21 cellular contexts compared by ENCODE assay signal in the genomic region with DNA sequence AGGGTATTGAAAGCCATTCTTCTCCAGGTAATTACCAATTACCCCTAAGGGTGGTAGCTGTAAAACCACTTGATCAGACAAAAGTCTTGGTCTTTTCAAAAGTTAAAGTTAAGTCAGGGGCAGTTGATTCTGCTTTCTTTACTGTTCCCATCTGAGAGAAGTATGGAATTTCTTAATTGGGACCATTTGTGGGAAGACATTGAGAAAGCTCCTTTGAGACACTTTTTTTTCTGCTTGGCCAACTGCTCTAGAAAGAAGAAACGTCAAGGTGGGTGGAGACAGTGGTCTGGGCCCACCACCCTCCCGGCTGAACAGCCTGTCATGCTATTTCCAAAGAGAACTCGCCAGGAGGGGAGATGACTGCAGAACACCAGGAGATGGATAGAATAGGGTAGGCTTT. TPM values are rescaled to one million over a fixed set of nuclear protein-coding genes. Genes with fewer than 3 reads are reported as not detected.
DNase-seq lines count a peak whose midpoint lies in the region; ATAC-seq and TF ChIP-seq lines count a peak whose summit lies in the region.
"Had no signal": no experiment of that assay in that cellular context is flagged by ENCODE, and none has a peak within 500 bp of the region (broad histone marks: within the 10 kb centered on the region; RNA-seq: fewer than 3 reads in every experiment).

No MANE protein-coding gene starts in this region.

- H3K79me2 ChIP-seq in hepatocyte: no peaks in the 10 kb centered on the region

- H3K9me2 ChIP-seq in hepatocyte (replicated peaks; ENCODE audit: insufficient read depth): no peaks in the 10 kb centered on the region

- no peaks in the 10 kb centered on the region for H3K36me3 Mint-ChIP-seq in CD4-positive, CD25-positive, alpha-beta regulatory T cell
- H3K36me3 Mint-ChIP-seq: CD8-positive, alpha-beta memory T cell had no signal

- H3K4me3 ChIP-seq in CD4-positive, CD25-positive, alpha-beta regulatory T cell (ENCODE audit: low read depth, low read length): no peak overlapping the region
- no peak overlapping the region for H3K4me3 ChIP-seq in hepatocyte
- H3K4me3 ChIP-seq in psoas muscle: no peak overlapping the region
- H3K4me3 ChIP-seq: A549, GM12878, GM23338 had no signal

- no peak overlapping the region for H3K4me3 Mint-ChIP-seq in CD4-positive, CD25-positive, alpha-beta regulatory T cell
- H3K4me3 Mint-ChIP-seq: CD4-positive, alpha-beta T cell; CD8-positive, alpha-beta memory T cell; GM23338; H9 had no signal

- no peaks in the 10 kb centered on the region for H3K4me1 ChIP-seq in CD4-positive, CD25-positive, alpha-beta regulatory T cell (ENCODE audit: control insufficient read depth, insufficient read depth, low read length, poor library complexity, severe bottlenecking)
- H3K4me1 ChIP-seq in hepatocyte (ENCODE audit: insufficient read depth) (peaks cover 6% of the 10 kb centered on the region), psoas muscle (no peaks in the 10 kb centered on the region)
- H3K4me1 ChIP-seq: A549 had no signal

- intact Hi-C loops in psoas muscle (cut with DNase I): no loop called here

- no peaks in the 10 kb centered on the region for H3K36me3 ChIP-seq in CD4-positive, CD25-positive, alpha-beta regulatory T cell (ENCODE audit: control insufficient read depth, insufficient read depth, low read length)
- H3K36me3 ChIP-seq in hepatocyte (replicated peaks; ENCODE audit: insufficient read depth, low read depth) (no peaks in the 10 kb centered on the region), psoas muscle (ENCODE audit: insufficient read depth in 1 of 2, low read depth in 1 of 2) (no peaks in the 10 kb centered on the region)

- H3K9me3 ChIP-seq in CD4-positive, CD25-positive, alpha-beta regulatory T cell (ENCODE audit: control insufficient read depth in 2 of 2, low read length in 2 of 2): no peaks in the 10 kb centered on the region
- H3K9me3 ChIP-seq in hepatocyte (ENCODE audit: low read depth) (no peaks in the 10 kb centered on the region), psoas muscle (no peaks in the 10 kb centered on the region)
- H3K9me3 ChIP-seq: A549 had no signal

- H3K27me3 ChIP-seq in CD4-positive, CD25-positive, alpha-beta regulatory T cell (ENCODE audit: control insufficient read depth, insufficient read depth, low read length): no peaks in the 10 kb centered on the region
- H3K27me3 ChIP-seq in hepatocyte (no peaks in the 10 kb centered on the region), psoas muscle (ENCODE audit: insufficient read depth in 3 of 3, low read length in 2 of 3) (no peaks in the 10 kb centered on the region)

- no peaks in the 10 kb centered on the region for H4K20me1 ChIP-seq in hepatocyte (ENCODE audit: insufficient read depth, poor library complexity, severe bottlenecking)

- DNase-seq in CD4-positive, CD25-positive, alpha-beta regulatory T cell: no peak
- DNase-seq in fibroblast of gingiva (ENCODE audit: low read depth): peak; percentile 16
- no peak for DNase-seq in hepatocyte (ENCODE audit: low spot score)
- no peak for DNase-seq in NCI-H1092 (lab: John Stamatoyannopoulos, UW)
- DNase-seq in psoas muscle: no peak
- DNase-seq: 8988T; ACHN; C1 segment of cervical spinal cord; CD4-positive, alpha-beta T cell; CD8-positive, alpha-beta memory T cell; DMS 273 treated with DMSO at 0.1 percent for 48 hours; DMS79; EL; GDM1; H9 had no signal

- H2AFZ ChIP-seq in hepatocyte: no peak overlapping the region
- H2AFZ ChIP-seq: GM23338 had no signal

- no peaks in the 10 kb centered on the region for H3K27me3 Mint-ChIP-seq in CD4-positive, CD25-positive, alpha-beta regulatory T cell

- H3K4me2 ChIP-seq in hepatocyte: no peak overlapping the region
- H3K4me2 ChIP-seq: A549, GM23338 had no signal

- no peak for ATAC-seq in CD4-positive, CD25-positive, alpha-beta regulatory T cell (ENCODE audit: low read depth in 2 of 2)
- ATAC-seq in GM19023 (IDR thresholded peaks at IDR 0.05; ENCODE audit: unreplicated experiment): no peak
- no peak for ATAC-seq in psoas muscle
- ATAC-seq: A549, GM12878, GM23338, HCT116 had no signal

- TF ChIP-seq CTCF in hepatocyte (IDR thresholded peaks at IDR 0.05; ENCODE audit: poor library complexity) (no peak), psoas muscle (IDR thresholded peaks at IDR 0.05) (no peak)

- H3K27ac Mint-ChIP-seq in CD4-positive, CD25-positive, alpha-beta regulatory T cell: peak overlapping the region in 2 of 3 donors; percentile 47 to 48
- H3K27ac Mint-ChIP-seq: CD4-positive, alpha-beta T cell; CD8-positive, alpha-beta memory T cell; GM23338; H9 had no signal

- H3K27ac ChIP-seq in CD4-positive, CD25-positive, alpha-beta regulatory T cell (ENCODE audit: insufficient read depth, low read length, poor library complexity, severe bottlenecking): no peak overlapping the region
- H3K27ac ChIP-seq in hepatocyte (peak overlapping the region; percentile 21), psoas muscle (no peak overlapping the region)
- H3K27ac ChIP-seq: A549 had no signal

- H3K9me3 Mint-ChIP-seq in CD4-positive, CD25-positive, alpha-beta regulatory T cell: peaks cover 0 to 3% (median 0%) of the 10 kb centered on the region in 7 donors
- H3K9me3 Mint-ChIP-seq: CD4-positive, alpha-beta T cell; GM23338; H9 had no signal

- no peaks in the 10 kb centered on the region for H3K4me1 Mint-ChIP-seq in CD4-positive, CD25-positive, alpha-beta regulatory T cell
- H3K4me1 Mint-ChIP-seq: CD8-positive, alpha-beta memory T cell; GM23338 had no signal

- 40% methylated on average over 3 of the region's 3 CpGs for WGBS in hepatocyte (ENCODE audit: low lambda C conversion rate, missing lambda C conversion rate)
- 63 to 70% (median 63%) methylated on average over 3 of the region's 3 CpGs for WGBS in psoas muscle, 3 donors

RNA-seq across cellular contexts. Expression of a gene that starts 45.3 kb away (rescaled TPM):
- not detected for total RNA-seq in CD4-positive, CD25-positive, alpha-beta regulatory T cell
- not detected for polyA plus RNA-seq in CD4-positive, CD25-positive, alpha-beta regulatory T cell
- total RNA-seq in hepatocyte (16.3 and 17.6 TPM in 2 replicates), psoas muscle (under 1 TPM in 1 of 4 donors, not detected in 3; 0.47 TPM)
- polyA plus RNA-seq in hepatocyte (26.3 and 32.6 TPM in 2 replicates), psoas muscle (under 1 TPM in 2 of 3 donors, not detected in 1; 0.01 to 0.03 TPM)
- total RNA-seq: CD4-positive, alpha-beta T cell; CD8-positive, alpha-beta memory T cell; GM23338; H4; H9 had no signal
- polyA plus RNA-seq: A549; CD8-positive, alpha-beta memory T cell; GM23338 had no signal

Comparison
In these comparisons a context has a peak if more than half of its experiments do, and no peak if none do; other contexts are left out.
1. RNA of a gene that starts 45.3 kb away (total RNA-seq): 16.3 to 17.6 TPM in hepatocyte; 0.47 TPM in psoas muscle and not detected in CD4-positive, CD25-positive, alpha-beta regulatory T cell (single experiment); every median in the first group is over 10 times any median in the second.